19 cellular contexts compared by ENCODE assay signal in genomic region chr19:49420227-49420626, GRCh38. TPM values are rescaled to one million over a fixed set of nuclear protein-coding genes. Genes with fewer than 3 reads are reported as not detected.
A peak's percentile ranks its signal among the peaks of the same experiment; 100 is the strongest.
DNase-seq lines count a peak whose midpoint lies in the region; ATAC-seq, FAIRE-seq and TF ChIP-seq lines count a peak whose summit lies in the region.
"Had no signal": no experiment of that assay in that cellular context is flagged by ENCODE, and none has a peak within 500 bp of the region (broad histone marks: within the 10 kb centered on the region; RNA-seq: fewer than 3 reads in every experiment).

No MANE protein-coding gene starts in this region.

- H2BK120ac ChIP-seq in H1 (replicated peaks; ENCODE audit: low read depth, low read length): no peak overlapping the region

- no peak overlapping the region for H3K56ac ChIP-seq in H1 (replicated peaks; ENCODE audit: insufficient read length, low read depth, low read length)

- no peak overlapping the region for H2BK5ac ChIP-seq in H1 (ENCODE audit: low read depth, low read length)

- peaks cover 22 to 42% (median 38%) of the 10 kb centered on the region in 4 experiments for H3K27me3 ChIP-seq in H1 (replicated peaks in 1 of 4; ENCODE audit: control insufficient read depth in 3 of 4, extremely low read depth in 1 of 4, insufficient read depth in 3 of 4, low read length in 3 of 4)

- no peak overlapping the region for H2BK12ac ChIP-seq in H1 (ENCODE audit: low read depth, low read length)

- peak overlapping the region; percentile 32; the same call in 1 of the 2 replicates for H2BK20ac ChIP-seq in H1 (ENCODE audit: low read length)

- H4K20me1 ChIP-seq in H1 (replicated peaks in 1 of 2; ENCODE audit: control insufficient read depth in 1 of 2, insufficient read depth in 2 of 2, low read length in 2 of 2): no peaks in the 10 kb centered on the region

- H3K9ac ChIP-seq in H1 (replicated peaks in 1 of 4; ENCODE audit: extremely low read depth in 1 of 4, low read depth in 3 of 4, low read length in 3 of 4): no peak overlapping the region; a peak in 1 of 7 replicates

- H3K4me3 ChIP-seq in H1 (ENCODE audit: extremely low read depth in 1 of 4, insufficient read depth in 2 of 4, low read depth in 3 of 4, low read length in 4 of 4): no peak overlapping the region; a peak in 1 of 8 replicates
- H3K4me3 ChIP-seq: SJCRH30 had no signal

- peak overlapping the region; percentile 19 to 40; a peak in 3 of 4 replicates for H3K4me2 ChIP-seq in H1 (ENCODE audit: insufficient read depth in 1 of 2, low read depth in 2 of 2, low read length in 2 of 2)

- no peak overlapping the region for H3K4ac ChIP-seq in H1 (replicated peaks; ENCODE audit: insufficient read length, low read depth, low read length)

- H3K4me3 Mint-ChIP-seq in natural killer cell (peak overlapping the region; percentile 54), WTC11 (peak overlapping the region; percentile 49), Calu3 (ENCODE audit: low read depth, unreplicated experiment) (no peak overlapping the region)
- H3K4me3 Mint-ChIP-seq in natural killer cell treated with Interleukin-12 subunit alpha and Interleukin-12 subunit beta and Interleukin-15 and Interleukin-18, amount 100 ng/mL, for 72 hours: no peak overlapping the region

- TF ChIP-seq EP300 in H1 (IDR thresholded peaks at IDR 0.05; ENCODE audit: borderline replicate concordance in 1 of 2, low read depth in 2 of 2, low read length in 2 of 2): no peak

- H3K9me3 Mint-ChIP-seq in natural killer cell (no peaks in the 10 kb centered on the region), WTC11 (no peaks in the 10 kb centered on the region), Calu3 (ENCODE audit: low read depth, unreplicated experiment) (no peaks in the 10 kb centered on the region)
- no peaks in the 10 kb centered on the region for H3K9me3 Mint-ChIP-seq in natural killer cell treated with Interleukin-12 subunit alpha and Interleukin-12 subunit beta and Interleukin-15 and Interleukin-18, amount 100 ng/mL, for 72 hours

- 0 out of 2 replicates have a peak overlapping the region, but pooled peaks have one; percentile 39 for H2AK5ac ChIP-seq in H1 (ENCODE audit: low read depth, low read length)

- TF ChIP-seq CTCF in natural killer cell (IDR thresholded peaks at IDR 0.05) (no peak), WTC11 (IDR thresholded peaks at IDR 0.05) (no peak), H1 (IDR thresholded peaks at IDR 0.05; ENCODE audit: control extremely low read depth in 1 of 3, insufficient read depth in 1 of 3, low read depth in 1 of 3, low read length in 3 of 3) (no peak), Calu3 (IDR thresholded peaks at IDR 0.05; ENCODE audit: unreplicated experiment) (no peak)

- CTCF ChIA-PET in WTC11 (lab: Charles Lee) (interaction anchor here (0.5 to 8.4 kb wide), 6 partner anchors 16 to 1446 kb away, joined by 4 to 120 read pairs (median 13); partner anchors contain the start of gene KASH5), H1 (lab: Charles Lee; ENCODE audit: partially characterized antibody) (interaction anchor here (1.2 to 14.7 kb wide), 5 partner anchors 9 to 26 kb away, joined by 3 to 291 read pairs (median 23); no protein-coding TSS in a partner anchor), Calu3 (lab: Charles Lee) (interaction anchor here (0.5 kb wide), 1 partner anchor 894 kb away, joined by 3 read pairs; no protein-coding TSS in a partner anchor)

- no peak overlapping the region for H3K14ac ChIP-seq in H1 (ENCODE audit: insufficient read length)

- H3K27ac ChIP-seq in H1 (ENCODE audit: low read depth, low read length): no peak overlapping the region
- H3K27ac ChIP-seq: SJCRH30 had no signal

- peaks cover 68 to 79% of the 10 kb centered on the region in 2 donors for H3K27me3 Mint-ChIP-seq in natural killer cell (ENCODE audit: low read depth in 2 of 2)
- H3K27me3 Mint-ChIP-seq in natural killer cell treated with Interleukin-12 subunit alpha and Interleukin-12 subunit beta and Interleukin-15 and Interleukin-18, amount 100 ng/mL, for 72 hours: peaks cover 66 to 73% of the 10 kb centered on the region in 2 donors
- H3K27me3 Mint-ChIP-seq in WTC11 (ENCODE audit: low read depth): peaks cover 65% of the 10 kb centered on the region
- peaks cover 100% of the 10 kb centered on the region for H3K27me3 Mint-ChIP-seq in Calu3 (ENCODE audit: unreplicated experiment)

- H3K4me1 ChIP-seq in H1 (replicated peaks in 1 of 4; ENCODE audit: control insufficient read depth in 3 of 4, insufficient read depth in 4 of 4, low read length in 3 of 4): peaks cover 4 to 26% (median 19%) of the 10 kb centered on the region in 4 experiments; a peak in 6 of 7 replicates
- H3K4me1 ChIP-seq: SJCRH30 had no signal

- H2BK15ac ChIP-seq in H1 (ENCODE audit: low read length): no peak overlapping the region

- 100% methylated on average over 1 of the region's 2 CpGs; no CpG with 5 or more reads in 1 of the 2 experiments for WGBS in H1 (ENCODE audit: extremely low coverage in 1 of 2, insufficient coverage in 1 of 2, insufficient read length in 1 of 2, insufficient replicate concordance in 2 of 2, low coverage in 1 of 2, low lambda C conversion rate in 2 of 2, missing lambda C conversion rate in 1 of 2), 2 experiments

- no peak overlapping the region for H3K27ac Mint-ChIP-seq in natural killer cell
- H3K27ac Mint-ChIP-seq in natural killer cell treated with Interleukin-12 subunit alpha and Interleukin-12 subunit beta and Interleukin-15 and Interleukin-18, amount 100 ng/mL, for 72 hours: no peak overlapping the region
- peak overlapping the region; percentile 84 for H3K27ac Mint-ChIP-seq in WTC11
- no peak overlapping the region for H3K27ac Mint-ChIP-seq in Calu3 (ENCODE audit: unreplicated experiment)

- POLR2A ChIA-PET in WTC11 (lab: Charles Lee): interaction anchor here (1.4 kb wide), 1 partner anchor 57 kb away, joined by 5 read pairs; the partner anchor contains the start of genes DKKL1 and TEAD2
- POLR2A ChIA-PET in H1 (lab: Charles Lee; ENCODE audit: partially characterized antibody): interaction anchor here (1.2 to 2.1 kb wide), 2 partner anchors 13 to 59 kb away, joined by 8 read pairs; partner anchors contain the start of gene TEAD2

- no TSS peak for BruUV-seq in Calu3 (replicated peaks; lab: Mats Ljungman, UMichigan)

- no peaks in the 10 kb centered on the region for H3K9me3 ChIP-seq in H1 (ENCODE audit: insufficient read depth in 2 of 2, low read depth in 1 of 2, low read length in 1 of 2)
- H3K9me3 ChIP-seq: MG63, SJCRH30 had no signal

- H3K36me3 Mint-ChIP-seq in natural killer cell (peaks cover 9% of the 10 kb centered on the region), WTC11 (no peaks in the 10 kb centered on the region), Calu3 (ENCODE audit: insufficient read depth, unreplicated experiment) (peaks cover 5% of the 10 kb centered on the region)
- no peaks in the 10 kb centered on the region for H3K36me3 Mint-ChIP-seq in natural killer cell treated with Interleukin-12 subunit alpha and Interleukin-12 subunit beta and Interleukin-15 and Interleukin-18, amount 100 ng/mL, for 72 hours
- H3K36me3 Mint-ChIP-seq: CD4-positive, alpha-beta memory T cell had no signal

- intact Hi-C loops in natural killer cell (cut with micrococcal nuclease): no loop called here
- intact Hi-C loops in Calu3 (cut with micrococcal nuclease; ENCODE audit: unreplicated experiment): no loop called here

- DNase-seq in natural killer cell (no peak), WTC11 (ENCODE audit: low spot score) (no peak), H1 (ENCODE audit: low read depth in 1 of 2, low spot score in 2 of 2) (no peak), Calu3 (no peak)
- no peak for DNase-seq in natural killer cell treated with Interleukin-12 subunit alpha and Interleukin-12 subunit beta and Interleukin-15 and Interleukin-18, amount 100 ng/mL, for 72 hours (ENCODE audit: low spot score)
- DNase-seq: NCI-H2081 treated with DMSO at 0.1 percent for 48 hours, NCI-H2171 treated with DMSO at 0.1 percent for 48 hours had no signal

- no peak for FAIRE-seq in H1 (lab: Jason Lieb, UNC)
- FAIRE-seq: GM12892, RCC 7860 had no signal

- no peaks in the 10 kb centered on the region for H3K36me3 ChIP-seq in H1 (ENCODE audit: control insufficient read depth in 2 of 4, insufficient read depth in 4 of 4, low read length in 3 of 4)
- H3K36me3 ChIP-seq: MG63, SJCRH30 had no signal

- TF ChIP-seq POLR2A in H1 (IDR thresholded peaks at IDR 0.05; ENCODE audit: control extremely low read depth in 1 of 2, low read depth in 2 of 2, low read length in 2 of 2): no peak

- H4K91ac ChIP-seq in H1 (replicated peaks; ENCODE audit: insufficient read length, low read length): no peak overlapping the region

- no peak for ATAC-seq in natural killer cell
- no peak for ATAC-seq in natural killer cell treated with Interleukin-12 subunit alpha and Interleukin-12 subunit beta and Interleukin-15 and Interleukin-18, amount 100 ng/mL, for 72 hours
- no peak for ATAC-seq in WTC11
- ATAC-seq in GM18870 (IDR thresholded peaks at IDR 0.05; ENCODE audit: unreplicated experiment): no peak
- no peak for ATAC-seq in GM18868 (IDR thresholded peaks at IDR 0.05; ENCODE audit: unreplicated experiment)

- no peak for TF ChIP-seq RAD21 in H1 (IDR thresholded peaks at IDR 0.05 in 1 of 2, conservative IDR thresholded peaks at IDR 0.05 in 1 of 2; ENCODE audit: low read depth in 2 of 2, low read length in 2 of 2)

- no peak overlapping the region for H3K23ac ChIP-seq in H1 (ENCODE audit: insufficient read length)

- no peak overlapping the region for H3K18ac ChIP-seq in H1 (ENCODE audit: extremely low read depth, low read length)

- peaks cover 5% of the 10 kb centered on the region; the same call in 1 of the 2 replicates for H3K23me2 ChIP-seq in H1 (ENCODE audit: low read depth, low read length)

- H3K4me1 Mint-ChIP-seq in natural killer cell (peaks cover 31 to 32% of the 10 kb centered on the region in 2 donors), WTC11 (peaks cover 70% of the 10 kb centered on the region), Calu3 (ENCODE audit: low read depth, unreplicated experiment) (peaks cover 20% of the 10 kb centered on the region)
- H3K4me1 Mint-ChIP-seq in natural killer cell treated with Interleukin-12 subunit alpha and Interleukin-12 subunit beta and Interleukin-15 and Interleukin-18, amount 100 ng/mL, for 72 hours (ENCODE audit: low read depth in 2 of 2): peaks cover 25 to 28% of the 10 kb centered on the region in 2 donors

- no peak overlapping the region for H4K5ac ChIP-seq in H1 (ENCODE audit: insufficient read length, low read depth, low read length)

- H2AFZ ChIP-seq in H1 (ENCODE audit: low read length): no peak overlapping the region

- H3K79me1 ChIP-seq in H1 (ENCODE audit: low read depth, low read length): no peaks in the 10 kb centered on the region

- H3K79me2 ChIP-seq in H1 (ENCODE audit: control insufficient read depth in 1 of 2, insufficient read depth in 2 of 2, low read length in 2 of 2): no peaks in the 10 kb centered on the region

- no peak overlapping the region for H4K8ac ChIP-seq in H1 (ENCODE audit: extremely low read depth, insufficient read depth, low read length)

RNA-seq across cellular contexts. Expression of gene PTH2, which starts 3.0 kb away (rescaled TPM):
- not detected for total RNA-seq in natural killer cell
- total RNA-seq in natural killer cell treated with Interleukin-12 subunit alpha and Interleukin-12 subunit beta and Interleukin-15 and Interleukin-18, amount 100 ng/mL, for 72 hours: not detected
- total RNA-seq in WTC11 (2021): 1.0 to 1.7 TPM (median 1.5 TPM) in 3 replicates
- 0.82 TPM in 1 of 2 replicates, not detected in the other for total RNA-seq in H1 (2021; fragmentation: NEBNext Ultra II Directional; extraction: Animal tissue kit (Norgen Biotek cat#: 25700))
- polyA plus RNA-seq in H1 (2011; rRNA removed): 0.50 TPM in 1 of 2 replicates, not detected in the other
- polyA plus RNA-seq in H1 (2011; cell fraction: cytosol; rRNA removed): 0.41 TPM
- 0.40 TPM for polyA plus RNA-seq in H1 (2011; cell fraction: nucleus; rRNA removed)
- 0.63 to 0.70 TPM in 2 of 4 replicates, not detected in the others for polyA plus RNA-seq in H1 (2012, experiment 1 of 2)
- not detected for polyA plus RNA-seq in H1 (2012, experiment 2 of 2)
- 0.81 TPM for polyA plus RNA-seq in H1 (2013, experiment 1 of 2)
- 0.83 TPM for polyA plus RNA-seq in H1 (2013, experiment 2 of 2)
- not detected in 2 replicates for polyA minus RNA-seq in H1 (2011; rRNA and poly(A)+ RNA removed)
- polyA minus RNA-seq in H1 (2011; cell fraction: cytosol; rRNA and poly(A)+ RNA removed): not detected
- polyA minus RNA-seq in H1 (2011; cell fraction: nucleus; rRNA and poly(A)+ RNA removed): not detected
- total RNA-seq in Calu3 (2022): not detected in 2 replicates
- total RNA-seq: A673; CD4-positive, alpha-beta memory T cell; Daoy; H7; LHCN-M2; SJCRH30 had no signal
- polyA plus RNA-seq: BJ; CD4-positive, alpha-beta memory T cell had no signal

RNA-seq across cellular contexts. Expression of gene GFY, which starts 5.0 kb away (rescaled TPM):
- total RNA-seq in natural killer cell: not detected
- not detected for total RNA-seq in natural killer cell treated with Interleukin-12 subunit alpha and Interleukin-12 subunit beta and Interleukin-15 and Interleukin-18, amount 100 ng/mL, for 72 hours
- 0.85 to 1.4 TPM (median 0.87 TPM) in 3 replicates for total RNA-seq in WTC11 (2021)
- 0.93 and 1.1 TPM in 2 replicates for total RNA-seq in H1 (2021; fragmentation: NEBNext Ultra II Directional; extraction: Animal tissue kit (Norgen Biotek cat#: 25700))
- polyA plus RNA-seq in H1 (2011; rRNA removed): 0.68 and 1.2 TPM in 2 replicates
- 0.47 TPM for polyA plus RNA-seq in H1 (2011; cell fraction: cytosol; rRNA removed)
- 1.5 TPM for polyA plus RNA-seq in H1 (2011; cell fraction: nucleus; rRNA removed)
- 1.2 to 2.3 TPM (median 1.7 TPM) in 4 replicates for polyA plus RNA-seq in H1 (2012, experiment 1 of 2)
- 1.1 TPM for polyA plus RNA-seq in H1 (2012, experiment 2 of 2)
- polyA plus RNA-seq in H1 (2013, experiment 1 of 2): 3.5 TPM
- polyA plus RNA-seq in H1 (2013, experiment 2 of 2): 2.8 TPM
- polyA minus RNA-seq in H1 (2011; rRNA and poly(A)+ RNA removed): 0.19 TPM in 1 of 2 replicates, not detected in the other
- not detected for polyA minus RNA-seq in H1 (2011; cell fraction: cytosol; rRNA and poly(A)+ RNA removed)
- 0.70 TPM for polyA minus RNA-seq in H1 (2011; cell fraction: nucleus; rRNA and poly(A)+ RNA removed)
- not detected in 2 replicates for total RNA-seq in Calu3 (2022)
- total RNA-seq: A673; CD4-positive, alpha-beta memory T cell; Daoy; H7; LHCN-M2; SJCRH30 had no signal
- polyA plus RNA-seq: BJ; CD4-positive, alpha-beta memory T cell had no signal

RNA-seq across cellular contexts. Expression of gene SLC17A7, which starts 21.1 kb away (rescaled TPM):
- total RNA-seq in natural killer cell (not detected), WTC11 (2021) (1.6 to 2.8 TPM (median 2.1 TPM) in 3 replicates), Calu3 (2022) (not detected in 2 replicates)
- total RNA-seq in natural killer cell treated with Interleukin-12 subunit alpha and Interleukin-12 subunit beta and Interleukin-15 and Interleukin-18, amount 100 ng/mL, for 72 hours: not detected
- 2.3 and 3.0 TPM in 2 replicates for total RNA-seq in H1 (2021; fragmentation: NEBNext Ultra II Directional; extraction: Animal tissue kit (Norgen Biotek cat#: 25700))
- 2.7 and 4.7 TPM in 2 replicates for polyA plus RNA-seq in H1 (2011; rRNA removed)
- polyA plus RNA-seq in H1 (2011; cell fraction: cytosol; rRNA removed): 2.8 TPM
- polyA plus RNA-seq in H1 (2011; cell fraction: nucleus; rRNA removed): 4.6 TPM
- 1.8 to 2.6 TPM (median 2.5 TPM) in 4 replicates for polyA plus RNA-seq in H1 (2012, experiment 1 of 2)
- polyA plus RNA-seq in H1 (2012, experiment 2 of 2): 1.9 TPM
- 3.2 TPM for polyA plus RNA-seq in H1 (2013, experiment 1 of 2)
- polyA plus RNA-seq in H1 (2013, experiment 2 of 2): 3.5 TPM
- polyA minus RNA-seq in H1 (2011; rRNA and poly(A)+ RNA removed): 1.1 and 1.7 TPM in 2 replicates
- 2.6 TPM for polyA minus RNA-seq in H1 (2011; cell fraction: cytosol; rRNA and poly(A)+ RNA removed)
- 3.5 TPM for polyA minus RNA-seq in H1 (2011; cell fraction: nucleus; rRNA and poly(A)+ RNA removed)
- total RNA-seq: Daoy had no signal
- polyA plus RNA-seq: CD4-positive, alpha-beta memory T cell had no signal

RNA-seq across cellular contexts. Expression of gene PIH1D1, which starts 31.4 kb away (rescaled TPM):
- total RNA-seq in natural killer cell (100 to 1,000 TPM; 112 to 149 (median 138) TPM), WTC11 (2021) (153 to 170 TPM (median 156 TPM) in 3 replicates), Calu3 (2022) (127 and 141 TPM in 2 replicates)
- 100 to 1,000 TPM; 110 to 170 TPM for total RNA-seq in natural killer cell treated with Interleukin-12 subunit alpha and Interleukin-12 subunit beta and Interleukin-15 and Interleukin-18, amount 100 ng/mL, for 72 hours
- 146 and 155 TPM in 2 replicates for total RNA-seq in H1 (2021; fragmentation: NEBNext Ultra II Directional; extraction: Animal tissue kit (Norgen Biotek cat#: 25700))
- polyA plus RNA-seq in H1 (2011; rRNA removed): 195 and 220 TPM in 2 replicates
- polyA plus RNA-seq in H1 (2011; cell fraction: cytosol; rRNA removed): 231 TPM
- polyA plus RNA-seq in H1 (2011; cell fraction: nucleus; rRNA removed): 195 TPM
- 192 to 228 TPM (median 222 TPM) in 4 replicates for polyA plus RNA-seq in H1 (2012, experiment 1 of 2)
- 206 TPM for polyA plus RNA-seq in H1 (2012, experiment 2 of 2)
- polyA plus RNA-seq in H1 (2013, experiment 1 of 2): 148 TPM
- 146 TPM for polyA plus RNA-seq in H1 (2013, experiment 2 of 2)
- 107 and 108 TPM in 2 replicates for polyA minus RNA-seq in H1 (2011; rRNA and poly(A)+ RNA removed)
- 65.8 TPM for polyA minus RNA-seq in H1 (2011; cell fraction: cytosol; rRNA and poly(A)+ RNA removed)
- polyA minus RNA-seq in H1 (2011; cell fraction: nucleus; rRNA and poly(A)+ RNA removed): 63.0 TPM

RNA-seq across cellular contexts. Expression of gene KASH5, which starts 32.2 kb away (rescaled TPM):
- total RNA-seq in natural killer cell (under 1 TPM in 2 of 3 donors, not detected in 1; 0.73 to 0.80 TPM), WTC11 (2021) (0.14 to 0.42 TPM in 2 of 3 replicates, not detected in the other), Calu3 (2022) (not detected in 2 replicates)
- total RNA-seq in natural killer cell treated with Interleukin-12 subunit alpha and Interleukin-12 subunit beta and Interleukin-15 and Interleukin-18, amount 100 ng/mL, for 72 hours: under 1 TPM in 1 of 2 donors, not detected in 1; 0.56 TPM
- 0.19 and 0.57 TPM in 2 replicates for total RNA-seq in H1 (2021; fragmentation: NEBNext Ultra II Directional; extraction: Animal tissue kit (Norgen Biotek cat#: 25700))
- 0.05 and 0.28 TPM in 2 replicates for polyA plus RNA-seq in H1 (2011; rRNA removed)
- polyA plus RNA-seq in H1 (2011; cell fraction: cytosol; rRNA removed): 0.21 TPM
- polyA plus RNA-seq in H1 (2011; cell fraction: nucleus; rRNA removed): 0.76 TPM
- polyA plus RNA-seq in H1 (2012, experiment 1 of 2): 0.12 to 0.42 TPM in 2 of 4 replicates, not detected in the others
- not detected for polyA plus RNA-seq in H1 (2012, experiment 2 of 2)
- 0.12 TPM for polyA plus RNA-seq in H1 (2013, experiment 1 of 2)
- polyA plus RNA-seq in H1 (2013, experiment 2 of 2): 0.07 TPM
- polyA minus RNA-seq in H1 (2011; rRNA and poly(A)+ RNA removed): 0.17 TPM in 1 of 2 replicates, not detected in the other
- not detected for polyA minus RNA-seq in H1 (2011; cell fraction: cytosol; rRNA and poly(A)+ RNA removed)
- polyA minus RNA-seq in H1 (2011; cell fraction: nucleus; rRNA and poly(A)+ RNA removed): not detected
- total RNA-seq: Daoy, LHCN-M2, SJCRH30 had no signal
- polyA plus RNA-seq: BJ; CD4-positive, alpha-beta memory T cell had no signal

Comparison
In these comparisons a context has a peak if more than half of its experiments do, and no peak if none do; other contexts are left out.
1. H3K4me3 Mint-ChIP-seq: peak in natural killer cell (single experiment) and WTC11 (single experiment); none in natural killer cell treated with Interleukin-12 subunit alpha and Interleukin-12 subunit beta and Interleukin-15 and Interleukin-18, amount 100 ng/mL, for 72 hours (single experiment) and Calu3 (single experiment).